ENCODE assay signal across 16 cellular contexts in the genomic region with DNA sequence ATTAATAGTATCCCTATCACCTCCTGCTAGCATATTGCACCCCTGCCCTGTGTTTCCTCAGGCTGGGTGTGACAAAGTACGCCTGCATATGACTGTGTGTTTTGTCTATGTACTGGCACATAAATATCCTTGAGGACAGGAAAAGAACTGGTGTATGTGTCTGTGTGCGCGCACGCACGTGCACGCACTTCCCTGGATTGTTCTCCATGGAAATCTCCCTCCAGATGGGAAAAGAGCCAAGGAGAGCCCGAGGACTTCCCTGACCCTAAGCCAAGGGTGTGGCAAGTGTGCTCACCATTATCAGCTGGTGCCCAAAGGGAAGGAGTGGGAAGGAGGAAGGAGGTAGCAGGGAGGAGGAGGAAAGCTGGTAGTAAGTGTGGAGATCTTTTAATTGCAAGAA.
DNase-seq lines count a peak whose midpoint lies in the region; ATAC-seq, FAIRE-seq and TF ChIP-seq lines count a peak whose summit lies in the region.
"Had no signal": no experiment of that assay in that cellular context is flagged by ENCODE, and none has a peak within 500 bp of the region (broad histone marks: within the 10 kb centered on the region; RNA-seq: fewer than 3 reads in every experiment).

No MANE protein-coding gene starts in this region.

- H2AFZ ChIP-seq in HepG2 (ENCODE audit: low read length) = no peak overlapping the region

- H3K4me3 ChIP-seq in liver (ENCODE audit: low read depth in 1 of 3, low read length in 3 of 3) (no peak overlapping the region), HepG2 (replicated peaks in 1 of 3; ENCODE audit: insufficient read depth in 1 of 3, low read depth in 2 of 3, low read length in 3 of 3) (no peak overlapping the region), left ventricle myocardium inferior (no peak overlapping the region)
- no peak overlapping the region for H3K4me3 ChIP-seq in naive thymus-derived CD4-positive, alpha-beta T cell (ENCODE audit: low read length)
- H3K4me3 ChIP-seq: dorsolateral prefrontal cortex, K562 had no signal

- H3K36me3 Mint-ChIP-seq in naive thymus-derived CD4-positive, alpha-beta T cell = peaks cover 7 to 36% (median 29%) of the 10 kb centered on the region in 5 donors

- ATAC-seq in HepG2 = no peak
- no peak for ATAC-seq in naive thymus-derived CD4-positive, alpha-beta T cell
- no peak for ATAC-seq in HG03521 (IDR thresholded peaks at IDR 0.05; ENCODE audit: unreplicated experiment)
- ATAC-seq: K562; natural killer cell treated with Interleukin-12 subunit alpha and Interleukin-12 subunit beta and Interleukin-15 and Interleukin-18, amount 100 ng/mL, for 72 hours had no signal

- no peaks in the 10 kb centered on the region for H3K79me2 ChIP-seq in HepG2 (ENCODE audit: insufficient read depth, low read length)

- peak overlapping the region in 7 of 9 donors; percentile 32 to 85 (median 75) for H3K27ac Mint-ChIP-seq in naive thymus-derived CD4-positive, alpha-beta T cell

- no peak for FAIRE-seq in HepG2 (lab: Jason Lieb, UNC)
- no peak for FAIRE-seq in RCC 7860 (lab: Jason Lieb, UNC)
- FAIRE-seq: astrocyte, D721Med, K562 had no signal

- no peak overlapping the region for H3K4me3 Mint-ChIP-seq in naive thymus-derived CD4-positive, alpha-beta T cell
- H3K4me3 Mint-ChIP-seq: natural killer cell treated with Interleukin-12 subunit alpha and Interleukin-12 subunit beta and Interleukin-15 and Interleukin-18, amount 100 ng/mL, for 72 hours had no signal

- H3K4me1 Mint-ChIP-seq in naive thymus-derived CD4-positive, alpha-beta T cell = peaks cover 33 to 90% (median 82%) of the 10 kb centered on the region in 7 donors

- peaks cover 0 to 5% (median 2%) of the 10 kb centered on the region in 4 donors for H3K4me1 ChIP-seq in liver (ENCODE audit: control insufficient read depth in 4 of 4, insufficient read depth in 4 of 4, low read length in 3 of 4)
- H3K4me1 ChIP-seq in HepG2 (ENCODE audit: insufficient read depth, low read length) = no peaks in the 10 kb centered on the region
- peaks cover 60% of the 10 kb centered on the region for H3K4me1 ChIP-seq in left ventricle myocardium inferior
- peaks cover 8 to 18% of the 10 kb centered on the region in 2 donors for H3K4me1 ChIP-seq in naive thymus-derived CD4-positive, alpha-beta T cell (ENCODE audit: control insufficient read depth in 2 of 2, insufficient read depth in 2 of 2, low read length in 2 of 2)

- no peak overlapping the region for H3K9ac ChIP-seq in liver (ENCODE audit: low read depth in 1 of 2, low read length in 2 of 2)
- no peak overlapping the region for H3K9ac ChIP-seq in HepG2 (ENCODE audit: insufficient read depth, low read depth, low read length)

- BruUV-seq in HepG2 (replicated peaks; lab: Mats Ljungman, UMichigan) = no TSS peak

- TF ChIP-seq RAD21 in liver (IDR thresholded peaks at IDR 0.05) = peak in 1 of 2 donors; percentile 13
- no peak for TF ChIP-seq RAD21 in HepG2 (CRISPR knock-in tag; IDR thresholded peaks at IDR 0.05)

- in situ Hi-C loops in HepG2 (cut with HindIII; ENCODE audit: extremely low pct_ligation_motif_present, low pct_unique_long_range_greater_than_20kb) = no loop called here

- no peak for TF ChIP-seq EP300 in HepG2 (IDR thresholded peaks at IDR 0.05; ENCODE audit: low read depth in 2 of 2, low read length in 2 of 2)
- no peak for TF ChIP-seq EP300 in HepG2 (CRISPR knock-in tag; IDR thresholded peaks at IDR 0.05; ENCODE audit: borderline replicate concordance)

- H3K27ac ChIP-seq in liver (ENCODE audit: low read depth in 1 of 2, low read length in 2 of 2) (no peak overlapping the region), HepG2 (ENCODE audit: extremely low read length, insufficient read depth, low read length) (no peak overlapping the region), left ventricle myocardium inferior (replicated peaks) (peak overlapping the region; percentile 50)
- H3K27ac ChIP-seq in naive thymus-derived CD4-positive, alpha-beta T cell (ENCODE audit: low read depth, low read length) = no peak overlapping the region

- CTCF ChIA-PET in HepG2 (lab: Yijun Ruan, JAX; ENCODE audit: low intra/inter-chr PET ratio, low total read pairs) = no interaction called here
- CTCF ChIA-PET in naive thymus-derived CD4-positive, alpha-beta T cell (lab: Charles Lee) = interaction anchor here (0.9 kb wide), 1 partner anchor 8 kb away, joined by 5 read pairs; no protein-coding TSS in a partner anchor

- H3K9me3 Mint-ChIP-seq in naive thymus-derived CD4-positive, alpha-beta T cell = peaks cover 0 to 12% (median 0%) of the 10 kb centered on the region in 11 donors
- H3K9me3 Mint-ChIP-seq: natural killer cell treated with Interleukin-12 subunit alpha and Interleukin-12 subunit beta and Interleukin-15 and Interleukin-18, amount 100 ng/mL, for 72 hours had no signal

- no peaks in the 10 kb centered on the region for H4K20me1 ChIP-seq in HepG2 (ENCODE audit: insufficient read depth, low read length)

- H3K9me3 ChIP-seq in liver (ENCODE audit: control insufficient read depth in 4 of 4, low read length in 3 of 4) = no peaks in the 10 kb centered on the region
- no peaks in the 10 kb centered on the region for H3K9me3 ChIP-seq in HepG2 (ENCODE audit: low read length)
- no peaks in the 10 kb centered on the region for H3K9me3 ChIP-seq in left ventricle myocardium inferior (replicated peaks)
- H3K9me3 ChIP-seq in naive thymus-derived CD4-positive, alpha-beta T cell (ENCODE audit: control insufficient read depth in 2 of 3, low read length in 3 of 3) = no peaks in the 10 kb centered on the region

- no peak for TF ChIP-seq POLR2A in HepG2 (IDR thresholded peaks at IDR 0.05; ENCODE audit: insufficient read depth in 1 of 2, low read depth in 2 of 2, low read length in 2 of 2)

- DNase-seq in HepG2 (ENCODE audit: low spot score) (no peak), left ventricle myocardium inferior (peak; percentile 40), RCC 7860 (ENCODE audit: low spot score) (no peak), HUDEP-2 (lab: John Stamatoyannopoulos, UW; ENCODE audit: unreplicated experiment in 76 of 76) (no peak), NCI-H524 (lab: John Stamatoyannopoulos, UW) (no peak)
- no peak for DNase-seq in naive thymus-derived CD4-positive, alpha-beta T cell
- DNase-seq: activated CD4-positive, CD25-positive, alpha-beta regulatory T cell treated with anti-CD3 and anti-CD28 coated beads, Interleukin-2, amount 50 U/mL, for 72 hours; dorsolateral prefrontal cortex; NCI-H1105 treated with DMSO at 0.1 percent for 48 hours; NCI-H226 had no signal

- intact Hi-C loops in HepG2 (cut with micrococcal nuclease; ENCODE audit: unreplicated experiment) (no loop called here), left ventricle myocardium inferior (cut with micrococcal nuclease) (no loop called here)
- intact Hi-C loops in naive thymus-derived CD4-positive, alpha-beta T cell (cut with micrococcal nuclease) = loop anchor here in 1 of 2 donors (1.0 kb wide), 1 partner anchor 9 kb away; no protein-coding TSS in a partner anchor

- TF ChIP-seq CTCF in liver (IDR thresholded peaks at IDR 0.05; ENCODE audit: low read depth, low read length, missing input control) = no peak
- no peak for TF ChIP-seq CTCF in HepG2 (CRISPR knock-in tag; IDR thresholded peaks at IDR 0.05)
- no peak for TF ChIP-seq CTCF in left ventricle myocardium inferior (IDR thresholded peaks at IDR 0.05; ENCODE audit: borderline replicate concordance)

- 81% methylated on average over 7 of the region's 7 CpGs for WGBS in liver
- 87% methylated on average over 7 of the region's 7 CpGs for WGBS in HepG2 (ENCODE audit: low lambda C conversion rate)

- H3K4me2 ChIP-seq in HepG2 (ENCODE audit: low read depth, low read length) = no peak overlapping the region

- H3K27me3 Mint-ChIP-seq in naive thymus-derived CD4-positive, alpha-beta T cell = no peaks in the 10 kb centered on the region
- H3K27me3 Mint-ChIP-seq: natural killer cell treated with Interleukin-12 subunit alpha and Interleukin-12 subunit beta and Interleukin-15 and Interleukin-18, amount 100 ng/mL, for 72 hours had no signal

- H3K27me3 ChIP-seq in liver (ENCODE audit: control insufficient read depth in 4 of 4, insufficient read depth in 4 of 4, low read length in 3 of 4) (no peaks in the 10 kb centered on the region), HepG2 (ENCODE audit: control insufficient read depth in 1 of 2, insufficient read depth in 2 of 2, low read length in 2 of 2) (no peaks in the 10 kb centered on the region), left ventricle myocardium inferior (ENCODE audit: low read depth) (no peaks in the 10 kb centered on the region)
- H3K27me3 ChIP-seq in naive thymus-derived CD4-positive, alpha-beta T cell (ENCODE audit: control insufficient read depth in 2 of 2, insufficient read depth in 2 of 2, low read length in 2 of 2) = no peaks in the 10 kb centered on the region
- H3K27me3 ChIP-seq: dorsolateral prefrontal cortex had no signal

- POLR2A ChIA-PET in HepG2 (lab: Yijun Ruan, JAX) = no interaction called here
- POLR2A ChIA-PET in naive thymus-derived CD4-positive, alpha-beta T cell (lab: Charles Lee) = interaction anchor here (2.2 to 6.8 kb wide), 4 partner anchors 9 to 26 kb away, joined by 7 to 45 read pairs (median 16); no protein-coding TSS in a partner anchor

- no peaks in the 10 kb centered on the region for H3K36me3 ChIP-seq in liver (ENCODE audit: control insufficient read depth in 4 of 4, insufficient read depth in 3 of 4, low read depth in 1 of 4, low read length in 3 of 4)
- no peaks in the 10 kb centered on the region; a peak in 1 of 5 replicates for H3K36me3 ChIP-seq in HepG2 (replicated peaks in 1 of 2; ENCODE audit: control insufficient read depth in 1 of 2, insufficient read depth in 2 of 2, low read length in 2 of 2)
- no peaks in the 10 kb centered on the region for H3K36me3 ChIP-seq in left ventricle myocardium inferior
- H3K36me3 ChIP-seq in naive thymus-derived CD4-positive, alpha-beta T cell (ENCODE audit: control insufficient read depth in 2 of 3, insufficient read depth in 3 of 3, low read length in 3 of 3) = peaks cover 0 to 3% (median 0%) of the 10 kb centered on the region in 3 experiments

TF ChIP-seq in liver, 16 proteins besides CTCF, POLR2A, EP300 and RAD21:
- TF ChIP-seq FOXA2 (IDR thresholded peaks at IDR 0.05) (no peak), NR2F2 (IDR thresholded peaks at IDR 0.05) (peak; percentile 86), EGR1 (IDR thresholded peaks at IDR 0.05; ENCODE audit: low read depth in 2 of 2) (no peak), MAX (IDR thresholded peaks at IDR 0.05) (no peak)

TF ChIP-seq in HepG2, 621 proteins besides CTCF, POLR2A, EP300 and RAD21 (continues in another document):
- no peak for TF ChIP-seq RAD51 (IDR thresholded peaks at IDR 0.05; ENCODE audit: borderline replicate concordance)
- TF ChIP-seq SRY (CRISPR knock-in tag; IDR thresholded peaks at IDR 0.05) = no peak
- no peak for TF ChIP-seq ZNF598 (CRISPR knock-in tag; IDR thresholded peaks at IDR 0.05; ENCODE audit: borderline replicate concordance)
